Comparison of ENCODE assay signal across 19 cellular contexts in genomic region chr2:142422769-142423168, GRCh38.
"Had no signal": no experiment of that assay in that cellular context is flagged by ENCODE, and none has a peak within 500 bp of the region (broad histone marks: within the 10 kb centered on the region; RNA-seq: fewer than 3 reads in every experiment).

No MANE protein-coding gene starts in this region.

- H3K36me3 ChIP-seq: gastrocnemius medialis, right atrium auricular region, sigmoid colon, stomach, thyroid gland had no signal

- DNase-seq: dorsolateral prefrontal cortex; effector CD4-positive, alpha-beta T cell; foreskin fibroblast; gastrocnemius medialis; head of caudate nucleus; naive B cell; sigmoid colon; stimulated activated CD4-positive, alpha-beta T cell treated with anti-CD3 and anti-CD28 coated beads, Interleukin-2, amount 100 ng/mL, for 24 hours; stimulated activated CD4-positive, alpha-beta T cell treated with anti-CD3 and anti-CD28 coated beads, Interleukin-4, amount 100 ng/mL, for 24 hours; stimulated activated naive CD4-positive, alpha-beta T cell treated with Interleukin-2 at 50 U/mL for 16 hours; stomach; thyroid gland had no signal

- H3K9me3 ChIP-seq: gastrocnemius medialis, right atrium auricular region, sigmoid colon, stomach, thyroid gland had no signal

- H3K4me3 ChIP-seq: dorsolateral prefrontal cortex, gastrocnemius medialis, lung, right atrium auricular region, sigmoid colon, stomach, thyroid gland had no signal

- H3K27me3 ChIP-seq: dorsolateral prefrontal cortex, gastrocnemius medialis, right atrium auricular region, sigmoid colon, stomach, thyroid gland had no signal

- ATAC-seq: gastrocnemius medialis; left lobe of liver; natural killer cell treated with Interleukin-12 subunit alpha and Interleukin-12 subunit beta and Interleukin-15 and Interleukin-18, amount 100 ng/mL, for 72 hours; stimulated activated effector memory CD8-positive, alpha-beta T cell treated with anti-CD3 and anti-CD28 coated beads, Interleukin-12 subunit alpha, Interleukin-12 subunit beta, amount 100 ng/mL, for 72 hours had no signal

- H3K27ac ChIP-seq: dorsolateral prefrontal cortex, gastrocnemius medialis, parathyroid adenoma, right atrium auricular region, sigmoid colon, stomach, thyroid gland had no signal

- FAIRE-seq: keratinocyte had no signal

- H3K4me1 ChIP-seq: gastrocnemius medialis, parathyroid adenoma, right atrium auricular region, sigmoid colon, stomach, thyroid gland had no signal
